Comparison of ENCODE assay signal across 21 cellular contexts in the genomic region with DNA sequence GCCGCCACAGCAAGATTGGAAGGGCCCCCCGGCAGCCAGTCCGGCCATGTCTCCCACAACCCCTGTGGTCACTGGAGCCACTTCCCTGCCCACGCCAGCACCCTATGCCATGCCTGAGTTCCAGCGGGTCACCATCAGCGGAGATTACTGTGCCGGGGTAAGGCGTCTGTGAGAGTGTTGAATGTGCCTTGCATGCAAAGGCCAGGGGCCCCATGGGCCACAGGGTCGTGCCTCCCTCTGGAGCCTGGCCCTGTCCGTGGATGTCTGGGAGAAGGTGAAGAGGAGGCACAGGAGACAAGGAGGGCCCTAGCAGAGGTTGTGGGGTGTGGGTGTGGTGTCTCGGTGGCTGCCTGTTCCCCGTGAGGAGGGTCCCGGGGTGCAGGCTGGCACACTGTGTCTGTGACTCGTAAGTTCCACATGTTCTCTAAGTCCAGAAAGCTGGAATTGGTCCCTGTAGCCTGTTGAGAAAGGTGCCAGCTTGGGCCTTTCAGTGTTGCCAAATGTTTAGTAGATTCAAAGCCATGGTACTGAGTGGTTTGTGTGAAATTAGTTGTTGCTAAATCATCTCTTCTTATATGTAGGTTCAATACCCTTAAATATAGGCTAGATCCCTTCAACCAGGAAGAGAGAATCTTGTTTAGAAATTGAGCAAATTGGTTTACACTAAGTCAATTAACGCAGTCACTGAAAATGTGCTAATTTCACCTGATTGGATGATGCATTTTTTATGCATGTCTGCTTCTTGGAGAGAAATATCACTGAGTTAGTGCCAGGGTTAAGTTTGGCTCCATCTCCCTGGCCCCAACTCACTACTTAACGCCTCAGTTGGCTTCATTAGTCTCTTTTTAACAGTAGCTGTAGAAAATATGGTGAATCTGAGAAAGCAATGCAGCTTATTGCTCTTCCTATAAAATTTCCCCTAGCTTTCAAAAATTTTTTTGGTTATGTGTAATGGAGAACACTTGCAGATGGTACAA. TPM values are rescaled to one million over a fixed set of nuclear protein-coding genes. Genes with fewer than 3 reads are reported as not detected.
A peak's percentile ranks its signal among the peaks of the same experiment; 100 is the strongest.
DNase-seq lines count a peak whose midpoint lies in the region; ATAC-seq and TF ChIP-seq lines count a peak whose summit lies in the region.
"Had no signal": no experiment of that assay in that cellular context is flagged by ENCODE, and none has a peak within 500 bp of the region (broad histone marks: within the 10 kb centered on the region; RNA-seq: fewer than 3 reads in every experiment).

No MANE protein-coding gene starts in this region.

- no peaks in the 10 kb centered on the region for H3K27me3 Mint-ChIP-seq in memory B cell
- no peaks in the 10 kb centered on the region for H3K27me3 Mint-ChIP-seq in Caco-2 (ENCODE audit: insufficient read depth, unreplicated experiment)
- H3K27me3 Mint-ChIP-seq: activated CD8-positive, alpha-beta T cell treated with anti-CD3 and anti-CD28 coated beads for 36 hours; stimulated activated naive CD8-positive, alpha-beta T cell treated with anti-CD3 and anti-CD28 coated beads, Interleukin-15, amount 100 ng/mL, for 72 hours had no signal

- intact Hi-C loops in Caco-2 (cut with micrococcal nuclease; ENCODE audit: unreplicated experiment) = no loop called here

- no peak for ATAC-seq in activated naive CD4-positive, alpha-beta T cell treated with anti-CD3 and anti-CD28 coated beads, Interleukin-2, amount 50 U/mL, for 72 hours
- ATAC-seq in memory B cell (ENCODE audit: low read depth) (no peak), GM21390 (IDR thresholded peaks at IDR 0.05; ENCODE audit: unreplicated experiment) (no peak)
- ATAC-seq: stimulated activated naive CD8-positive, alpha-beta T cell treated with anti-CD3 and anti-CD28 coated beads, Interleukin-15, amount 100 ng/mL, for 72 hours had no signal

- BruUV-seq in Caco-2 (replicated peaks; lab: Mats Ljungman, UMichigan) = no TSS peak

- H3K9me3 ChIP-seq in Caco-2 = no peaks in the 10 kb centered on the region
- H3K9me3 ChIP-seq: psoas muscle, spleen, uterus had no signal

- peak overlapping the region; percentile 27 for H3K27ac ChIP-seq in caudate nucleus (ENCODE audit: low read depth, low read length)
- H3K27ac ChIP-seq: brain microvascular endothelial cell, HL-60, psoas muscle, uterus, VCaP had no signal

- POLR2A ChIA-PET in Caco-2 (lab: Charles Lee) = no interaction called here

- no peak for TF ChIP-seq CTCF in Caco-2 (IDR thresholded peaks at IDR 0.05; ENCODE audit: insufficient read depth in 1 of 2, low read depth in 1 of 2, low read length in 1 of 2, severe bottlenecking in 1 of 2, unreplicated experiment in 1 of 2)

- peaks cover 4 to 22% of the 10 kb centered on the region in 2 donors for H3K36me3 Mint-ChIP-seq in activated naive CD4-positive, alpha-beta T cell treated with anti-CD3 and anti-CD28 coated beads, Interleukin-2, amount 50 U/mL, for 72 hours
- H3K36me3 Mint-ChIP-seq in memory B cell = peaks cover 43% of the 10 kb centered on the region
- H3K36me3 Mint-ChIP-seq in Caco-2 (ENCODE audit: insufficient read depth, unreplicated experiment) = peaks cover 4% of the 10 kb centered on the region

- H3K36me3 ChIP-seq in Caco-2 (ENCODE audit: control insufficient read depth, insufficient read depth, low read length) = no peaks in the 10 kb centered on the region
- H3K36me3 ChIP-seq: brain microvascular endothelial cell, uterus had no signal

- H3K4me3 ChIP-seq in Caco-2 (ENCODE audit: low read depth, low read length) = no peak overlapping the region
- H3K4me3 ChIP-seq: psoas muscle, spleen, uterus had no signal

- H3K4me3 Mint-ChIP-seq in memory B cell (no peak overlapping the region), Caco-2 (ENCODE audit: unreplicated experiment) (no peak overlapping the region)
- H3K4me3 Mint-ChIP-seq: activated CD8-positive, alpha-beta T cell treated with anti-CD3 and anti-CD28 coated beads for 36 hours; stimulated activated naive CD8-positive, alpha-beta T cell treated with anti-CD3 and anti-CD28 coated beads, Interleukin-15, amount 100 ng/mL, for 72 hours had no signal

- peak in 1 of 2 donors; percentile 52 for DNase-seq in activated naive CD4-positive, alpha-beta T cell treated with anti-CD3 and anti-CD28 coated beads, Interleukin-2, amount 50 U/mL, for 72 hours (ENCODE audit: low spot score in 2 of 2)
- DNase-seq in activated naive CD4-positive, alpha-beta T cell treated with Interleukin-2 at 50 U/mL for 16 hours = no peak
- DNase-seq in caudate nucleus (lab: John Stamatoyannopoulos, UW) = peak in 4 of 61 donors; percentile 11 to 69 (median 28)
- no peak for DNase-seq in memory B cell (ENCODE audit: low spot score in 2 of 2)
- peak; percentile 59 for DNase-seq in superior temporal gyrus (ENCODE audit: extremely low spot score)
- no peak for DNase-seq in Caco-2
- no peak for DNase-seq in HuH-7.5 (ENCODE audit: low spot score)
- DNase-seq: activated CD8-positive, alpha-beta T cell treated with anti-CD3 and anti-CD28 coated beads for 36 hours; brain microvascular endothelial cell; KG1; left cardiac atrium; NCI-H2171; NK-92 treated with Interleukin-12 subunit alpha and Interleukin-12 subunit beta, amount 100 ng/mL, for 24 hours; psoas muscle; spleen; stimulated activated naive CD8-positive, alpha-beta T cell treated with anti-CD3 and anti-CD28 coated beads, Interleukin-15, amount 100 ng/mL, for 72 hours; T-helper 1 cell had no signal

- H3K9me3 Mint-ChIP-seq in activated naive CD4-positive, alpha-beta T cell treated with anti-CD3 and anti-CD28 coated beads, Interleukin-2, amount 50 U/mL, for 72 hours = no peaks in the 10 kb centered on the region
- H3K9me3 Mint-ChIP-seq in memory B cell (no peaks in the 10 kb centered on the region), Caco-2 (ENCODE audit: unreplicated experiment) (no peaks in the 10 kb centered on the region)
- H3K9me3 Mint-ChIP-seq: activated CD8-positive, alpha-beta T cell treated with anti-CD3 and anti-CD28 coated beads for 36 hours; stimulated activated naive CD8-positive, alpha-beta T cell treated with anti-CD3 and anti-CD28 coated beads, Interleukin-15, amount 100 ng/mL, for 72 hours had no signal

- peaks cover 40% of the 10 kb centered on the region for H3K4me1 Mint-ChIP-seq in memory B cell
- H3K4me1 Mint-ChIP-seq in Caco-2 (ENCODE audit: low read depth, unreplicated experiment) = no peaks in the 10 kb centered on the region

- H3K27ac Mint-ChIP-seq in activated naive CD4-positive, alpha-beta T cell treated with anti-CD3 and anti-CD28 coated beads, Interleukin-2, amount 50 U/mL, for 72 hours = peak overlapping the region; percentile 19 to 44
- H3K27ac Mint-ChIP-seq in memory B cell (peak overlapping the region; percentile 90), Caco-2 (ENCODE audit: unreplicated experiment) (no peak overlapping the region)
- H3K27ac Mint-ChIP-seq: activated CD8-positive, alpha-beta T cell treated with anti-CD3 and anti-CD28 coated beads for 36 hours had no signal

- CTCF ChIA-PET in Caco-2 (lab: Charles Lee) = no interaction called here

- no peaks in the 10 kb centered on the region for H3K27me3 ChIP-seq in Caco-2 (replicated peaks; ENCODE audit: control insufficient read depth, insufficient read depth, low read length)
- H3K27me3 ChIP-seq: brain microvascular endothelial cell, spleen, uterus had no signal

- H3K4me1 ChIP-seq in Caco-2 = no peaks in the 10 kb centered on the region
- H3K4me1 ChIP-seq: uterus had no signal

RNA-seq across cellular contexts. Expression of a gene that starts 23.8 kb away (rescaled TPM):
- total RNA-seq in activated naive CD4-positive, alpha-beta T cell treated with anti-CD3 and anti-CD28 coated beads, Interleukin-2, amount 50 U/mL, for 72 hours = 10 to 100 TPM; 41.9 to 50.5 TPM
- 10.5 and 13.4 TPM in 2 replicates for total RNA-seq in Caco-2 (2022)
